14 cellular contexts compared by ENCODE assay signal in genomic region chr13:37175996-37176395, GRCh38.
DNase-seq lines count a peak whose midpoint lies in the region; TF ChIP-seq lines count a peak whose summit lies in the region.
"Had no signal": no experiment of that assay in that cellular context is flagged by ENCODE, and none has a peak within 500 bp of the region (broad histone marks: within the 10 kb centered on the region; RNA-seq: fewer than 3 reads in every experiment).

No MANE protein-coding gene starts in this region.

- H3K27ac ChIP-seq in thyroid gland: no peak overlapping the region
- H3K27ac ChIP-seq: SJSA1 had no signal

- WGBS in thyroid gland, 2 donors: 11 to 13% methylated on average over 2 of the region's 2 CpGs

- intact Hi-C loops in thyroid gland (cut with DNase I): no loop called here

- H3K4me3 ChIP-seq in retinal pigment epithelial cell (ENCODE audit: low read length): no peak overlapping the region
- H3K4me3 ChIP-seq in thyroid gland (replicated peaks in 1 of 3): no peak overlapping the region
- H3K4me3 ChIP-seq: SJSA1 had no signal

- TF ChIP-seq CTCF in retinal pigment epithelial cell (conservative IDR thresholded peaks at IDR 0.05; ENCODE audit: low read depth, low read length) (no peak), thyroid gland (IDR thresholded peaks at IDR 0.05) (no peak)

- H3K27me3 ChIP-seq in thyroid gland: no peaks in the 10 kb centered on the region
- H3K27me3 ChIP-seq: SJSA1 had no signal

- H3K4me1 ChIP-seq in thyroid gland: peaks cover 0 to 6% of the 10 kb centered on the region in 2 donors
- H3K4me1 ChIP-seq: SJSA1 had no signal

- DNase-seq in GF-D8 (lab: John Stamatoyannopoulos, UW): peak; percentile 14
- DNase-seq in amniotic epithelial cell (ENCODE audit: low read depth): peak; percentile 99
- peak; percentile 55 for DNase-seq in glomerular endothelial cell (ENCODE audit: extremely low read depth, low read depth, low spot score)
- DNase-seq in retinal pigment epithelial cell (ENCODE audit: low read depth): peak; percentile 93
- no peak for DNase-seq in thyroid gland
- DNase-seq in cerebellar cortex (ENCODE audit: low spot score): no peak
- DNase-seq in HPDE6-E6E7 (ENCODE audit: extremely low spot score): no peak
- no peak for DNase-seq in NCI-H2029 (lab: John Stamatoyannopoulos, UW)
- DNase-seq: activated CD4-positive, CD25-positive, alpha-beta regulatory T cell treated with anti-CD3 and anti-CD28 coated beads, Interleukin-2, amount 50 U/mL, for 72 hours; activated T-cell treated with anti-CD3 and anti-CD28 coated beads, Interleukin-2, amount 50 U/mL, for 48 hours; kidney glomerular epithelial cell; NCI-H1436; NCI-H774 had no signal

- H3K9me3 ChIP-seq in thyroid gland: no peaks in the 10 kb centered on the region
- H3K9me3 ChIP-seq: SJSA1 had no signal

- no peaks in the 10 kb centered on the region for H3K36me3 ChIP-seq in thyroid gland
- H3K36me3 ChIP-seq: SJSA1 had no signal

- no peak for TF ChIP-seq POLR2A in thyroid gland (IDR thresholded peaks at IDR 0.05)

Comparison
In these comparisons a context has a peak if more than half of its experiments do, and no peak if none do; other contexts are left out.
1. DNase-seq: peak in GF-D8 (single experiment), amniotic epithelial cell (single experiment), glomerular endothelial cell (single experiment) and retinal pigment epithelial cell (single experiment); none in thyroid gland (0 of 2), cerebellar cortex (single experiment), HPDE6-E6E7 (single experiment) and NCI-H2029 (single experiment).